In the genomic region with DNA sequence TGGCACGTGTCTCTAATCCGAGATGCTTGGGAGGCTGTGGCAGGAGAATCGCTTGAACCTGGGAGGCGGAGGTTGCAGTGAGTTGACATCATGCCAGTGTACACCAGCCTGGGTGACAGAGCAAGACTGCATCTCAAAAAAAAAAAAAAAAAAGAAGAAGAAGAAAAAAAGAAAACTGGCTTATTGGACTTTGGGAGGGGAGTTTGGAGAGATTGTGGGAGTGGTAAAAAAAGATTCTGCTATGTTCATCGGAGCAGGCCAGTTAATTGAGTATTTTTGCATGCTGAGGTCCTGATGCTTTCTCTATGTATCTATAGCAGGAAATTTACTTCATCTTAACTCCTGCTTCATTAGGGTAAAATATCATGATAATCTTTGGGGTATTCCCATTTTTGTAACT, we compare ENCODE assay signal across 13 cellular contexts. TPM values are rescaled to one million over a fixed set of nuclear protein-coding genes. Genes with fewer than 3 reads are reported as not detected.
DNase-seq lines count a peak whose midpoint lies in the region; ATAC-seq and TF ChIP-seq lines count a peak whose summit lies in the region.
"Had no signal": no experiment of that assay in that cellular context is flagged by ENCODE, and none has a peak within 500 bp of the region (broad histone marks: within the 10 kb centered on the region; RNA-seq: fewer than 3 reads in every experiment).

No MANE protein-coding gene starts in this region.

- no peak for TF ChIP-seq POLR2A in stomach (IDR thresholded peaks at IDR 0.05)

- peak overlapping the region in 4 of 5 donors; percentile 10 to 48 (median 26) for H3K27ac ChIP-seq in stomach

- DNase-seq in activated CD8-positive, alpha-beta T cell treated with anti-CD3 and anti-CD28 coated beads for 36 hours = no peak
- no peak for DNase-seq in activated CD8-positive, alpha-beta T cell treated with anti-CD3 and anti-CD28 coated beads, Interleukin-2, amount 10 ng/mL, durations not matched to agents 7 days and 5 days
- no peak for DNase-seq in WTC11 (ENCODE audit: low spot score)
- no peak for DNase-seq in memory B cell (ENCODE audit: low spot score in 2 of 2)
- no peak for DNase-seq in stomach
- DNase-seq in kidney tubule cell (ENCODE audit: low spot score) = no peak
- DNase-seq: activated T-cell treated with anti-CD3 and anti-CD28 coated beads, Interleukin-2, amount 50 U/mL, for 4 hours; NCI-H146; T-helper 1 cell had no signal

- no peak for TF ChIP-seq CTCF in activated CD8-positive, alpha-beta T cell treated with anti-CD3 and anti-CD28 coated beads for 36 hours (IDR thresholded peaks at IDR 0.05)
- TF ChIP-seq CTCF in WTC11 (IDR thresholded peaks at IDR 0.05) = no peak
- TF ChIP-seq CTCF in stomach (IDR thresholded peaks at IDR 0.05) = no peak

- no peak overlapping the region for H3K4me3 ChIP-seq in stomach

- H3K36me3 ChIP-seq in stomach = no peaks in the 10 kb centered on the region

- H3K4me1 Mint-ChIP-seq in activated CD8-positive, alpha-beta T cell treated with anti-CD3 and anti-CD28 coated beads for 36 hours (ENCODE audit: low read depth) = peaks cover 81% of the 10 kb centered on the region
- H3K4me1 Mint-ChIP-seq in activated CD8-positive, alpha-beta T cell treated with anti-CD3 and anti-CD28 coated beads, Interleukin-2, amount 10 ng/mL, durations not matched to agents 7 days and 5 days (ENCODE audit: low read depth) = peaks cover 20% of the 10 kb centered on the region
- H3K4me1 Mint-ChIP-seq in WTC11 (peaks cover 78% of the 10 kb centered on the region), memory B cell (peaks cover 36% of the 10 kb centered on the region)
- peaks cover 56% of the 10 kb centered on the region for H3K4me1 Mint-ChIP-seq in activated T-helper 17 cell treated with anti-CD3 and anti-CD28 coated beads, Interleukin-2, amount 50 U/mL, for 72 hours

- H3K27ac Mint-ChIP-seq in activated CD8-positive, alpha-beta T cell treated with anti-CD3 and anti-CD28 coated beads for 36 hours = peak overlapping the region; percentile 57
- H3K27ac Mint-ChIP-seq in activated CD8-positive, alpha-beta T cell treated with anti-CD3 and anti-CD28 coated beads, Interleukin-2, amount 10 ng/mL, durations not matched to agents 7 days and 5 days = no peak overlapping the region
- peak overlapping the region; percentile 42; the same call in 1 of the 2 replicates for H3K27ac Mint-ChIP-seq in WTC11
- H3K27ac Mint-ChIP-seq in memory B cell = peak overlapping the region; percentile 28
- H3K27ac Mint-ChIP-seq in activated T-helper 17 cell treated with anti-CD3 and anti-CD28 coated beads, Interleukin-2, amount 50 U/mL, for 72 hours = no peak overlapping the region

- CTCF ChIA-PET in activated CD8-positive, alpha-beta T cell treated with anti-CD3 and anti-CD28 coated beads for 36 hours (lab: Charles Lee) = no interaction called here
- CTCF ChIA-PET in activated CD8-positive, alpha-beta T cell treated with anti-CD3 and anti-CD28 coated beads, Interleukin-2, amount 10 ng/mL, durations not matched to agents 7 days and 5 days (lab: Charles Lee) = no interaction called here
- CTCF ChIA-PET in WTC11 (lab: Charles Lee) = no interaction called here

- WGBS in stomach, 5 donors = 85 to 91% (median 90%) methylated on average over 5 of the region's 5 CpGs

- TF ChIP-seq EP300 in stomach (IDR thresholded peaks at IDR 0.05) = no peak

- intact Hi-C loops in activated CD8-positive, alpha-beta T cell treated with anti-CD3 and anti-CD28 coated beads for 36 hours (cut with micrococcal nuclease) = no loop called here
- intact Hi-C loops in stomach (cut with DNase I; ENCODE audit: low total_unique reads) = no loop called here

- H3K27me3 Mint-ChIP-seq in activated CD8-positive, alpha-beta T cell treated with anti-CD3 and anti-CD28 coated beads for 36 hours = no peaks in the 10 kb centered on the region
- H3K27me3 Mint-ChIP-seq in activated CD8-positive, alpha-beta T cell treated with anti-CD3 and anti-CD28 coated beads, Interleukin-2, amount 10 ng/mL, durations not matched to agents 7 days and 5 days (ENCODE audit: low read depth) = no peaks in the 10 kb centered on the region
- H3K27me3 Mint-ChIP-seq in WTC11 (ENCODE audit: low read depth) (no peaks in the 10 kb centered on the region), memory B cell (no peaks in the 10 kb centered on the region)
- H3K27me3 Mint-ChIP-seq in activated T-helper 17 cell treated with anti-CD3 and anti-CD28 coated beads, Interleukin-2, amount 50 U/mL, for 72 hours = no peaks in the 10 kb centered on the region

- ATAC-seq in activated CD8-positive, alpha-beta T cell treated with anti-CD3 and anti-CD28 coated beads for 36 hours = no peak
- no peak for ATAC-seq in activated CD8-positive, alpha-beta T cell treated with anti-CD3 and anti-CD28 coated beads, Interleukin-2, amount 10 ng/mL, durations not matched to agents 7 days and 5 days
- ATAC-seq in WTC11 (no peak), memory B cell (ENCODE audit: low read depth) (no peak), GM21390 (IDR thresholded peaks at IDR 0.05; ENCODE audit: unreplicated experiment) (no peak)
- ATAC-seq in activated T-helper 17 cell treated with anti-CD3 and anti-CD28 coated beads, Interleukin-2, amount 50 U/mL, for 72 hours (replicated peaks) = no peak
- ATAC-seq: activated CD4-positive, CD25-positive, alpha-beta regulatory T cell treated with anti-CD3 and anti-CD28 coated beads, Interleukin-2, amount 50 U/mL, for 24 hours; activated T-cell treated with anti-CD3 and anti-CD28 coated beads, Interleukin-2, amount 50 U/mL, for 4 hours; Panc1 had no signal

- no peaks in the 10 kb centered on the region for H3K9me3 Mint-ChIP-seq in activated CD8-positive, alpha-beta T cell treated with anti-CD3 and anti-CD28 coated beads for 36 hours
- H3K9me3 Mint-ChIP-seq in activated CD8-positive, alpha-beta T cell treated with anti-CD3 and anti-CD28 coated beads, Interleukin-2, amount 10 ng/mL, durations not matched to agents 7 days and 5 days (ENCODE audit: insufficient read depth) = no peaks in the 10 kb centered on the region
- H3K9me3 Mint-ChIP-seq in WTC11 = no peaks in the 10 kb centered on the region
- no peaks in the 10 kb centered on the region for H3K9me3 Mint-ChIP-seq in memory B cell
- no peaks in the 10 kb centered on the region for H3K9me3 Mint-ChIP-seq in activated T-helper 17 cell treated with anti-CD3 and anti-CD28 coated beads, Interleukin-2, amount 50 U/mL, for 72 hours
- H3K9me3 Mint-ChIP-seq: activated T-cell treated with anti-CD3 and anti-CD28 coated beads, Interleukin-2, amount 50 U/mL, for 4 hours had no signal

- POLR2A ChIA-PET in activated CD8-positive, alpha-beta T cell treated with anti-CD3 and anti-CD28 coated beads for 36 hours (lab: Charles Lee) = no interaction called here
- POLR2A ChIA-PET in activated CD8-positive, alpha-beta T cell treated with anti-CD3 and anti-CD28 coated beads, Interleukin-2, amount 10 ng/mL, durations not matched to agents 7 days and 5 days (lab: Charles Lee) = no interaction called here
- POLR2A ChIA-PET in WTC11 (lab: Charles Lee) = interaction anchor here (0.7 kb wide), 1 partner anchor 88 kb away, joined by 6 read pairs; no protein-coding TSS in a partner anchor

- peaks cover 11 to 85% (median 50%) of the 10 kb centered on the region in 4 donors for H3K4me1 ChIP-seq in stomach

- no peak overlapping the region for H3K4me3 Mint-ChIP-seq in activated CD8-positive, alpha-beta T cell treated with anti-CD3 and anti-CD28 coated beads for 36 hours
- no peak overlapping the region for H3K4me3 Mint-ChIP-seq in activated CD8-positive, alpha-beta T cell treated with anti-CD3 and anti-CD28 coated beads, Interleukin-2, amount 10 ng/mL, durations not matched to agents 7 days and 5 days
- H3K4me3 Mint-ChIP-seq in WTC11 (no peak overlapping the region), memory B cell (no peak overlapping the region)
- no peak overlapping the region for H3K4me3 Mint-ChIP-seq in activated T-helper 17 cell treated with anti-CD3 and anti-CD28 coated beads, Interleukin-2, amount 50 U/mL, for 72 hours
- H3K4me3 Mint-ChIP-seq: activated T-cell treated with anti-CD3 and anti-CD28 coated beads, Interleukin-2, amount 50 U/mL, for 4 hours had no signal

- no peaks in the 10 kb centered on the region for H3K27me3 ChIP-seq in stomach

- peaks cover 11% of the 10 kb centered on the region for H3K36me3 Mint-ChIP-seq in activated CD8-positive, alpha-beta T cell treated with anti-CD3 and anti-CD28 coated beads for 36 hours (ENCODE audit: low read depth)
- H3K36me3 Mint-ChIP-seq in activated CD8-positive, alpha-beta T cell treated with anti-CD3 and anti-CD28 coated beads, Interleukin-2, amount 10 ng/mL, durations not matched to agents 7 days and 5 days (ENCODE audit: low read depth) = peaks cover 16% of the 10 kb centered on the region
- H3K36me3 Mint-ChIP-seq in WTC11 (no peaks in the 10 kb centered on the region), memory B cell (peaks cover 1% of the 10 kb centered on the region)
- peaks cover 14% of the 10 kb centered on the region for H3K36me3 Mint-ChIP-seq in activated T-helper 17 cell treated with anti-CD3 and anti-CD28 coated beads, Interleukin-2, amount 50 U/mL, for 72 hours (ENCODE audit: low read depth)

- H3K9me3 ChIP-seq in stomach = no peaks in the 10 kb centered on the region

TF ChIP-seq in WTC11, 78 proteins besides CTCF, POLR2A, EP300 and RAD21 (continues in another document):
- no peak for TF ChIP-seq FOXP1 (CRISPR knock-in tag; IDR thresholded peaks at IDR 0.05; ENCODE audit: borderline replicate concordance)
- no peak for TF ChIP-seq MLX (CRISPR knock-in tag; IDR thresholded peaks at IDR 0.05)
- TF ChIP-seq GTF2I (CRISPR knock-in tag; conservative IDR thresholded peaks at IDR 0.05) = no peak

RNA-seq across cellular contexts. Expression of gene CNOT2, which starts 11.6 kb away (rescaled TPM):
- 10 to 100 TPM; 67.9 to 69.0 TPM for total RNA-seq in activated CD8-positive, alpha-beta T cell treated with anti-CD3 and anti-CD28 coated beads for 36 hours
- total RNA-seq in activated CD8-positive, alpha-beta T cell treated with anti-CD3 and anti-CD28 coated beads, Interleukin-2, amount 10 ng/mL, durations not matched to agents 7 days and 5 days = 10 to 100 TPM; 76.2 to 78.2 TPM
- total RNA-seq in WTC11 (2021) (59.7 to 64.7 TPM (median 60.5 TPM) in 3 replicates), stomach (100 to 1,000 TPM in 3 of 5 donors, 10 to 100 TPM in 2; 18.0 to 237 (median 103) TPM)
- polyA plus RNA-seq in stomach = 10 to 100 TPM; 22.4 to 31.3 (median 25.2) TPM
- 10 to 100 TPM; 66.4 to 71.1 TPM for total RNA-seq in activated T-helper 17 cell treated with anti-CD3 and anti-CD28 coated beads, Interleukin-2, amount 50 U/mL, for 72 hours

Comparison
In these comparisons a context has a peak if more than half of its experiments do, and no peak if none do; other contexts are left out.
1. H3K27ac Mint-ChIP-seq: peak in activated CD8-positive, alpha-beta T cell treated with anti-CD3 and anti-CD28 coated beads for 36 hours (single experiment), WTC11 (single experiment) and memory B cell (single experiment); none in activated CD8-positive, alpha-beta T cell treated with anti-CD3 and anti-CD28 coated beads, Interleukin-2, amount 10 ng/mL, durations not matched to agents 7 days and 5 days (single experiment) and activated T-helper 17 cell treated with anti-CD3 and anti-CD28 coated beads, Interleukin-2, amount 50 U/mL, for 72 hours (single experiment).